14 cellular contexts compared by ENCODE assay signal in the genomic region with DNA sequence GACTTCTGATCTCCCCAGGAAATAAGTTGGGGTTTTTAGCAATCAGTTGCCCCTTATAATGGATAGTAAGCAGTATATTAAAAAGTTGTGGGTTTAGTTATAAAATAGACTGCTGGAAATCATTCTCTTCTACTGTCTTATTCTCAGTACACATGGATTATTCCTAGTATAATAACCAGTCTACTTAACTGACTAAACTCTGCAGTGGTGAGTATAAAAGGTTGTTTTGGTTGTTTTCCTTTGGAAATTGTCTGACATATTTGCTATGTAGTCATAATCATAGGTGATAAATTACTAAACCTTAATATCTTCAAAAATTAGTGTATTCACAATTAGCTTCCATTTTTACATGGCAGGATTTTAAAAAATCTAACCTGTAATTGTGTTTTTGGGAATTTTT. TPM values are rescaled to one million over a fixed set of nuclear protein-coding genes. Genes with fewer than 3 reads are reported as not detected.
"Had no signal": no experiment of that assay in that cellular context is flagged by ENCODE, and none has a peak within 500 bp of the region (broad histone marks: within the 10 kb centered on the region; RNA-seq: fewer than 3 reads in every experiment).

No MANE protein-coding gene starts in this region.

- H3K27me3 ChIP-seq: dorsolateral prefrontal cortex, esophagus squamous epithelium had no signal

- H3K4me3 ChIP-seq: dorsolateral prefrontal cortex, esophagus squamous epithelium, psoas muscle had no signal

- H3K4me3 Mint-ChIP-seq: activated naive CD8-positive, alpha-beta T cell treated with anti-CD3 and anti-CD28 coated beads, Interleukin-2, amount 10 ng/mL, durations not matched to agents 7 days and 5 days; nephron progenitor cell; type B pancreatic cell had no signal

- ATAC-seq: left lobe of liver, psoas muscle, sciatic nerve had no signal

- H3K27me3 Mint-ChIP-seq: activated naive CD8-positive, alpha-beta T cell treated with anti-CD3 and anti-CD28 coated beads, Interleukin-2, amount 10 ng/mL, durations not matched to agents 7 days and 5 days; type B pancreatic cell had no signal

- DNase-seq: activated CD4-positive, CD25-positive, alpha-beta regulatory T cell treated with anti-CD3 and anti-CD28 coated beads, Interleukin-2, amount 50 U/mL, for 72 hours; activated effector memory CD4-positive, alpha-beta T cell treated with anti-CD3 and anti-CD28 coated beads, Interleukin-2, amount 50 U/mL, for 16 hours; activated naive CD8-positive, alpha-beta T cell treated with anti-CD3 and anti-CD28 coated beads, Interleukin-2, amount 10 ng/mL, durations not matched to agents 7 days and 5 days; aorta; dorsolateral prefrontal cortex; esophagus squamous epithelium; islet precursor cell; nephron progenitor cell; psoas muscle; stimulated activated naive CD4-positive, alpha-beta T cell treated with Interleukin-2 at 50 U/mL for 16 hours had no signal

- H3K27ac Mint-ChIP-seq: activated naive CD8-positive, alpha-beta T cell treated with anti-CD3 and anti-CD28 coated beads, Interleukin-2, amount 10 ng/mL, durations not matched to agents 7 days and 5 days had no signal

- H3K27ac ChIP-seq: esophagus squamous epithelium, psoas muscle had no signal

- H3K9me3 ChIP-seq: esophagus squamous epithelium, psoas muscle had no signal

- H3K9me3 Mint-ChIP-seq: activated naive CD8-positive, alpha-beta T cell treated with anti-CD3 and anti-CD28 coated beads, Interleukin-2, amount 10 ng/mL, durations not matched to agents 7 days and 5 days; nephron progenitor cell; type B pancreatic cell had no signal

RNA-seq across cellular contexts. Expression of gene CARMIL2, which starts 51.2 kb away (rescaled TPM):
- total RNA-seq: bronchial epithelial cell had no signal
